1 cellular context compared by ENCODE assay signal in the genomic region with DNA sequence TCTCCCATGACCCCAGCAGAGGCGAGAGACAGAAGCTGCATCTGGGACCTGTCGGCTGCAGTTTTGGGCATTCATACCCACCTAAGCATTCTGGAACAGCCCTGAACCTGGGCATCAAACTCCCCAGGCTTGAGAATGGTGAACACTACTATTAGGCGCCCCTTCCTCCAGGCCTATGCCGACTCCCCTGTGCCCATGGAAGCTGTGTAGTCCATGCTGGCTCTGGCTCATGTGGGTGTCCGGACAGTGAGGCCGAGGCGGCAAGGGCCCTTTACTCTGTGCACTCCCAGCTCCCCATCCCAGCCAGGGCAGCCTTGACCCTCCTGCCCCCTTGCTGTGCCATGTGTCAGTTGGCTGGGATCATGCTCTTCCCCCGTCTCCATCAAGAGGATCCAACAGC.
TF ChIP-seq lines count a peak whose summit lies in the region.

No MANE protein-coding gene starts in this region.

TF ChIP-seq in GM12878, 131 proteins besides CTCF, POLR2A, EP300 and RAD21 (continued from another document):
- TF ChIP-seq MEF2A (IDR thresholded peaks at IDR 0.05; ENCODE audit: insufficient read depth, low read depth, low read length), result no peak
- no peak for TF ChIP-seq ZNF274 (IDR thresholded peaks at IDR 0.05; ENCODE audit: insufficient read depth, insufficient read length)
- TF ChIP-seq SREBF2 (IDR thresholded peaks at IDR 0.05; ENCODE audit: low read length), result no peak
- no peak for TF ChIP-seq BCLAF1 (IDR thresholded peaks at IDR 0.05)
- TF ChIP-seq, protein P1, sequence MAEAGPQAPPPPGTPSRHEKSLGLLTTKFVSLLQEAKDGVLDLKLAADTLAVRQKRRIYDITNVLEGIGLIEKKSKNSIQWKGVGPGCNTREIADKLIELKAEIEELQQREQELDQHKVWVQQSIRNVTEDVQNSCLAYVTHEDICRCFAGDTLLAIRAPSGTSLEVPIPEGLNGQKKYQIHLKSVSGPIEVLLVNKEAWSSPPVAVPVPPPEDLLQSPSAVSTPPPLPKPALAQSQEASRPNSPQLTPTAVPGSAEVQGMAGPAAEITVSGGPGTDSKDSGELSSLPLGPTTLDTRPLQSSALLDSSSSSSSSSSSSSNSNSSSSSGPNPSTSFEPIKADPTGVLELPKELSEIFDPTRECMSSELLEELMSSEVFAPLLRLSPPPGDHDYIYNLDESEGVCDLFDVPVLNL (IDR thresholded peaks at IDR 0.05; ENCODE audit: low read depth, low read length), result no peak
- no peak for TF ChIP-seq TCF3 (IDR thresholded peaks at IDR 0.05; ENCODE audit: borderline replicate concordance, insufficient read depth, low read depth, low read length)
- TF ChIP-seq ELK1 (IDR thresholded peaks at IDR 0.05; ENCODE audit: low read depth, low read length), result no peak
- TF ChIP-seq ZNF207 (IDR thresholded peaks at IDR 0.05; ENCODE audit: borderline replicate concordance), result no peak
- TF ChIP-seq SKIL (IDR thresholded peaks at IDR 0.05; ENCODE audit: low read depth, poor library complexity, severe bottlenecking), result no peak
- TF ChIP-seq, protein P2, sequence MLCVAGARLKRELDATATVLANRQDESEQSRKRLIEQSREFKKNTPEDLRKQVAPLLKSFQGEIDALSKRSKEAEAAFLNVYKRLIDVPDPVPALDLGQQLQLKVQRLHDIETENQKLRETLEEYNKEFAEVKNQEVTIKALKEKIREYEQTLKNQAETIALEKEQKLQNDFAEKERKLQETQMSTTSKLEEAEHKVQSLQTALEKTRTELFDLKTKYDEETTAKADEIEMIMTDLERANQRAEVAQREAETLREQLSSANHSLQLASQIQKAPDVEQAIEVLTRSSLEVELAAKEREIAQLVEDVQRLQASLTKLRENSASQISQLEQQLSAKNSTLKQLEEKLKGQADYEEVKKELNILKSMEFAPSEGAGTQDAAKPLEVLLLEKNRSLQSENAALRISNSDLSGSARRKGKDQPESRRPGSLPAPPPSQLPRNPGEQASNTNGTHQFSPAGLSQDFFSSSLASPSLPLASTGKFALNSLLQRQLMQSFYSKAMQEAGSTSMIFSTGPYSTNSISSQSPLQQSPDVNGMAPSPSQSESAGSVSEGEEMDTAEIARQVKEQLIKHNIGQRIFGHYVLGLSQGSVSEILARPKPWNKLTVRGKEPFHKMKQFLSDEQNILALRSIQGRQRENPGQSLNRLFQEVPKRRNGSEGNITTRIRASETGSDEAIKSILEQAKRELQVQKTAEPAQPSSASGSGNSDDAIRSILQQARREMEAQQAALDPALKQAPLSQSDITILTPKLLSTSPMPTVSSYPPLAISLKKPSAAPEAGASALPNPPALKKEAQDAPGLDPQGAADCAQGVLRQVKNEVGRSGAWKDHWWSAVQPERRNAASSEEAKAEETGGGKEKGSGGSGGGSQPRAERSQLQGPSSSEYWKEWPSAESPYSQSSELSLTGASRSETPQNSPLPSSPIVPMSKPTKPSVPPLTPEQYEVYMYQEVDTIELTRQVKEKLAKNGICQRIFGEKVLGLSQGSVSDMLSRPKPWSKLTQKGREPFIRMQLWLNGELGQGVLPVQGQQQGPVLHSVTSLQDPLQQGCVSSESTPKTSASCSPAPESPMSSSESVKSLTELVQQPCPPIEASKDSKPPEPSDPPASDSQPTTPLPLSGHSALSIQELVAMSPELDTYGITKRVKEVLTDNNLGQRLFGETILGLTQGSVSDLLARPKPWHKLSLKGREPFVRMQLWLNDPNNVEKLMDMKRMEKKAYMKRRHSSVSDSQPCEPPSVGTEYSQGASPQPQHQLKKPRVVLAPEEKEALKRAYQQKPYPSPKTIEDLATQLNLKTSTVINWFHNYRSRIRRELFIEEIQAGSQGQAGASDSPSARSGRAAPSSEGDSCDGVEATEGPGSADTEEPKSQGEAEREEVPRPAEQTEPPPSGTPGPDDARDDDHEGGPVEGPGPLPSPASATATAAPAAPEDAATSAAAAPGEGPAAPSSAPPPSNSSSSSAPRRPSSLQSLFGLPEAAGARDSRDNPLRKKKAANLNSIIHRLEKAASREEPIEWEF (IDR thresholded peaks at IDR 0.05; ENCODE audit: insufficient replicate concordance, low read depth, low read length), result no peak
- TF ChIP-seq HSF1 (IDR thresholded peaks at IDR 0.05; ENCODE audit: low read depth, low read length), result no peak
- TF ChIP-seq SRF (IDR thresholded peaks at IDR 0.05; ENCODE audit: low read depth in 2 of 2, low read length in 2 of 2), result no peak
